In the genomic region with DNA sequence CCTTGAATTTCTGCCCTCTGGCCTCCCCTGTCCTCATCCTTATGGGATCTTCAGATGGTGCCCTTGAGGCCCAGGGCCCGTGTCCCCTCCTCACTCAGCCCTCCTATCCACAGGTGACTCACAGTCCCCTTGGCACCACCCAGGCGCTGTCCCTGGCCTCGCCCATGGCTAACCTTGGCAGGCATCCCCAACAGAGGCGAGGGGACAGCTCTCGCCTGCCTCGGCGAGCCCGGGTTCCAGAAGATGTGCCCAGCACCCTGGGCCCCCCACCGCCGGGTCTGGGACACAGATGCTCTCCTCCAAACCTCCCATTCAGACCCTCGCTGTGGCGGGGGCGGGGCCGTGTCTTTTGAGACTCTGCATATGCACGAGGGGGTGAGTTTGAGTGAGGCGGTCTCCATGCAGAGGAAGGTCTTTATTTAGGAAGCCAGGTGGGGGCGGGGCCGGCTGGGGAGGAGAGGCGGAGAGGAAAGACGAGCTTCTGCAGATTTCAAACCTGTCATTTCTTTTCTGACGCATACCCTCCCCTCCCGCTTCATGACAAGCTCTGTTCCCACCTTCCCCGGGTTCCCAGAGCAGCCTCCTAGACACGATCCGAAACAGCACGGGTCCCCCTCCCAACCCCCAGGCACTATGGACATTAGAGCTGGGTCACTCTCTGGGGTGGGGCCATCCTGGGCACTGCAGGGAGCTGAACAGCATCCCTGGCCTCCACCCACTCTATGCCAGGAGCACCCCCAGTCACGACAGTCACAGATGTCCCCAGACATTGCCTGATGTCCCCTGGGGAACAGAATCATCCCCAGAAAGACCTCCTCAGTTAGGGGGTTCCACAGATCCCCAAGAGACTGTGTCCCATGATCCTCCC, we compare ENCODE assay signal across 1 cellular context.
TF ChIP-seq lines count a peak whose summit lies in the region.

No MANE protein-coding gene starts in this region.

TF ChIP-seq in IMR-90, 13 proteins besides CTCF, POLR2A, EP300 and RAD21 (continued from another document):
- no peak for TF ChIP-seq MAZ (IDR thresholded peaks at IDR 0.05; ENCODE audit: borderline replicate concordance, low read depth, low read length)
- no peak for TF ChIP-seq FOS (IDR thresholded peaks at IDR 0.05; ENCODE audit: low read depth, low read length)
- TF ChIP-seq CHD1 (IDR thresholded peaks at IDR 0.05; ENCODE audit: low read depth, low read length): no peak
- TF ChIP-seq NFE2L2 (IDR thresholded peaks at IDR 0.05; ENCODE audit: low read depth, low read length): no peak
- no peak for TF ChIP-seq MXI1 (IDR thresholded peaks at IDR 0.05; ENCODE audit: borderline replicate concordance, low read depth, low read length)
- no peak for TF ChIP-seq RFX5 (IDR thresholded peaks at IDR 0.05; ENCODE audit: low read depth, low read length)
- TF ChIP-seq SMC3 (IDR thresholded peaks at IDR 0.05; ENCODE audit: low read depth, low read length): no peak
- no peak for TF ChIP-seq BHLHE40 (IDR thresholded peaks at IDR 0.05; ENCODE audit: low read depth, low read length)
- TF ChIP-seq, protein P1, sequence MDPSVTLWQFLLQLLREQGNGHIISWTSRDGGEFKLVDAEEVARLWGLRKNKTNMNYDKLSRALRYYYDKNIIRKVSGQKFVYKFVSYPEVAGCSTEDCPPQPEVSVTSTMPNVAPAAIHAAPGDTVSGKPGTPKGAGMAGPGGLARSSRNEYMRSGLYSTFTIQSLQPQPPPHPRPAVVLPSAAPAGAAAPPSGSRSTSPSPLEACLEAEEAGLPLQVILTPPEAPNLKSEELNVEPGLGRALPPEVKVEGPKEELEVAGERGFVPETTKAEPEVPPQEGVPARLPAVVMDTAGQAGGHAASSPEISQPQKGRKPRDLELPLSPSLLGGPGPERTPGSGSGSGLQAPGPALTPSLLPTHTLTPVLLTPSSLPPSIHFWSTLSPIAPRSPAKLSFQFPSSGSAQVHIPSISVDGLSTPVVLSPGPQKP (IDR thresholded peaks at IDR 0.05; ENCODE audit: borderline replicate concordance, low read depth, low read length): no peak
- TF ChIP-seq, protein P2, sequence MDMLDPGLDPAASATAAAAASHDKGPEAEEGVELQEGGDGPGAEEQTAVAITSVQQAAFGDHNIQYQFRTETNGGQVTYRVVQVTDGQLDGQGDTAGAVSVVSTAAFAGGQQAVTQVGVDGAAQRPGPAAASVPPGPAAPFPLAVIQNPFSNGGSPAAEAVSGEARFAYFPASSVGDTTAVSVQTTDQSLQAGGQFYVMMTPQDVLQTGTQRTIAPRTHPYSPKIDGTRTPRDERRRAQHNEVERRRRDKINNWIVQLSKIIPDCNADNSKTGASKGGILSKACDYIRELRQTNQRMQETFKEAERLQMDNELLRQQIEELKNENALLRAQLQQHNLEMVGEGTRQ (IDR thresholded peaks at IDR 0.05; ENCODE audit: low read depth, low read length): no peak
- no peak for TF ChIP-seq RCOR1 (IDR thresholded peaks at IDR 0.05; ENCODE audit: insufficient replicate concordance, low read length)
- no peak for TF ChIP-seq MAFK (IDR thresholded peaks at IDR 0.05; ENCODE audit: low read depth, low read length)
